8 cellular contexts compared by ENCODE assay signal in the genomic region with DNA sequence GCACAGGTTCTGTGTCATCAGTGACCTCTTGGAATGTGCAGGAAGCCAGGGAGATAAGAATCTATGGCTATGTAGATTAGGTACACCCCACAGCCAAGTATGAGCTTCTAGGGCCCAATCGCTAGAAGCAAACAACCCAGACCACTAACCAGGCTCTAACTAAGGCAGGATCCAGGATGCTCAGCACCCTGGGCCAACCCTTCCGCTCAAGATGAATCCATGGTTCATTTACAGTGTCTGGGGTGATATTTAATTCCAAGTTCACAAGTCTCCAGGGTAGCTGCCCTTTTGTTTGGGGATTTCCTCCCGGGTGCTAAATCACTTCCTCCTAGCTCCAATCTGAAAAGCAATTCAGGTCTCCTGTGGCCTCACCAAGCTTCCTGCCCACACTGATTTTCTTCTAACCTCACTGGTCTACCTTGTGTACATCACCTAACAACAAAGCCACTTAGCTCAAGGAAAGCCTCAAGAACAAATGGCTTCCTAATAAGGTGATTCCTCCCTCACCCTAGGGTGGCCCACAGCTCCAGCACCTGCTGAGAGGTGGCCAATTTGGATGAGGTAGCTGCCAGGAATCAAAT. TPM values are rescaled to one million over a fixed set of nuclear protein-coding genes. Genes with fewer than 3 reads are reported as not detected.
A peak's percentile ranks its signal among the peaks of the same experiment; 100 is the strongest.
DNase-seq lines count a peak whose midpoint lies in the region; ATAC-seq and TF ChIP-seq lines count a peak whose summit lies in the region.

No MANE protein-coding gene starts in this region.

- no peaks in the 10 kb centered on the region for H3K9me3 Mint-ChIP-seq in activated T-cell treated with anti-CD3 and anti-CD28 coated beads, Interleukin-2, amount 50 U/mL, for 4 hours

- H3K36me3 Mint-ChIP-seq in activated T-cell treated with anti-CD3 and anti-CD28 coated beads, Interleukin-2, amount 50 U/mL, for 4 hours (ENCODE audit: insufficient read depth): peaks cover 7% of the 10 kb centered on the region

- DNase-seq in heart left ventricle (no peak), Right ventricle myocardium inferior (ENCODE audit: missing footprints) (no peak), left lung (no peak), upper lobe of left lung (no peak), LoVo (ENCODE audit: low spot score) (no peak), SKM-1 treated with dmso at 0.1 percent for 144 hours (lab: John Stamatoyannopoulos, UW; ENCODE audit: unreplicated experiment) (no peak), WERI-Rb-1 (no peak)
- DNase-seq in activated T-cell treated with anti-CD3 and anti-CD28 coated beads, Interleukin-2, amount 50 U/mL, for 4 hours: no peak

- ATAC-seq in heart left ventricle: peak in 1 of 4 donors; percentile 1
- ATAC-seq in Right ventricle myocardium inferior: no peak
- no peak for ATAC-seq in activated T-cell treated with anti-CD3 and anti-CD28 coated beads, Interleukin-2, amount 50 U/mL, for 4 hours
- ATAC-seq in left lung: no peak
- ATAC-seq in upper lobe of left lung (ENCODE audit: low FRiP score in 2 of 2): no peak

- TF ChIP-seq EP300 in upper lobe of left lung (IDR thresholded peaks at IDR 0.05): no peak

- H3K27me3 Mint-ChIP-seq in activated T-cell treated with anti-CD3 and anti-CD28 coated beads, Interleukin-2, amount 50 U/mL, for 4 hours (ENCODE audit: low read depth): peaks cover 8% of the 10 kb centered on the region

- no peaks in the 10 kb centered on the region for H3K9me3 ChIP-seq in heart left ventricle
- H3K9me3 ChIP-seq in left lung: no peaks in the 10 kb centered on the region
- no peaks in the 10 kb centered on the region for H3K9me3 ChIP-seq in upper lobe of left lung
- no peaks in the 10 kb centered on the region for H3K9me3 ChIP-seq in WERI-Rb-1 (ENCODE audit: severe bottlenecking)

- no peak for TF ChIP-seq CTCF in heart left ventricle (IDR thresholded peaks at IDR 0.05)
- TF ChIP-seq CTCF in left lung (IDR thresholded peaks at IDR 0.05): no peak
- no peak for TF ChIP-seq CTCF in upper lobe of left lung (IDR thresholded peaks at IDR 0.05)
- TF ChIP-seq CTCF in WERI-Rb-1 (IDR thresholded peaks at IDR 0.05; ENCODE audit: low read depth, low read length): no peak

- H3K4me1 ChIP-seq in heart left ventricle: peaks cover 21 to 70% (median 59%) of the 10 kb centered on the region in 12 donors
- peaks cover 22 to 74% of the 10 kb centered on the region in 2 donors for H3K4me1 ChIP-seq in left lung
- peaks cover 32 to 70% (median 54%) of the 10 kb centered on the region in 4 donors for H3K4me1 ChIP-seq in upper lobe of left lung

- H3K27ac ChIP-seq in heart left ventricle (peak overlapping the region; percentile 2 to 97 (median 94)), left lung (peak overlapping the region; percentile 15 to 91), upper lobe of left lung (peak overlapping the region; percentile 44 to 95 (median 82)), WERI-Rb-1 (no peak overlapping the region)

- intact Hi-C loops in heart left ventricle (cut with DNase I): loop anchor here (5.0 to 10.0 kb wide), 9 partner anchors 38 to 198 kb away; partner anchors contain the start of genes JMJD7 (in 3 of the 10) and MAPKBP1 (in 3 of the 10)
- intact Hi-C loops in Right ventricle myocardium inferior (cut with DNase I): loop anchor here (5.0 kb wide), 2 partner anchors 143 to 198 kb away; partner anchors contain the start of genes JMJD7 and MAPKBP1
- intact Hi-C loops in left lung (cut with DNase I): no loop called here

- H3K4me3 ChIP-seq in heart left ventricle (peak overlapping the region in 8 of 12 donors; percentile 84 to 99 (median 89)), left lung (peak overlapping the region in 1 of 2 donors; percentile 87), upper lobe of left lung (peak overlapping the region in 2 of 4 donors; percentile 3 to 97), WERI-Rb-1 (ENCODE audit: low read depth, low read length) (no peak overlapping the region)

- peak overlapping the region; percentile 92 for H3K4me3 Mint-ChIP-seq in activated T-cell treated with anti-CD3 and anti-CD28 coated beads, Interleukin-2, amount 50 U/mL, for 4 hours

- 42 to 61% (median 53%) methylated on average over 3 of the region's 3 CpGs for WGBS in heart left ventricle, 4 donors
- 33 to 60% methylated on average over 1 to 3 of the region's 3 CpGs for WGBS in upper lobe of left lung, 2 donors

- H3K36me3 ChIP-seq in heart left ventricle (peaks cover 0 to 3% (median 0%) of the 10 kb centered on the region in 9 donors), left lung (no peaks in the 10 kb centered on the region), upper lobe of left lung (no peaks in the 10 kb centered on the region), WERI-Rb-1 (no peaks in the 10 kb centered on the region)

- no peak for TF ChIP-seq POLR2A in heart left ventricle (IDR thresholded peaks at IDR 0.05)
- TF ChIP-seq POLR2A in upper lobe of left lung (IDR thresholded peaks at IDR 0.05): no peak

- peaks cover 63% of the 10 kb centered on the region for H3K4me1 Mint-ChIP-seq in activated T-cell treated with anti-CD3 and anti-CD28 coated beads, Interleukin-2, amount 50 U/mL, for 4 hours (ENCODE audit: low read depth)

- H3K27me3 ChIP-seq in heart left ventricle (no peaks in the 10 kb centered on the region), left lung (no peaks in the 10 kb centered on the region), upper lobe of left lung (no peaks in the 10 kb centered on the region), WERI-Rb-1 (ENCODE audit: insufficient read depth, low read depth, severe bottlenecking) (no peaks in the 10 kb centered on the region)

RNA-seq across cellular contexts. Expression of gene EHD4, which starts 2.4 kb away (rescaled TPM):
- total RNA-seq in heart left ventricle: 10 to 100 TPM; 28.2 to 70.8 (median 43.9) TPM
- 10 to 100 TPM; 25.6 to 46.5 TPM for polyA plus RNA-seq in heart left ventricle
- 55.5 TPM for total RNA-seq in Right ventricle myocardium inferior
- 10 to 100 TPM; 25.7 to 33.8 (median 27.6) TPM for total RNA-seq in activated T-cell treated with anti-CD3 and anti-CD28 coated beads, Interleukin-2, amount 50 U/mL, for 4 hours
- total RNA-seq in left lung: 10 to 100 TPM; 23.0 to 32.6 TPM
- 10 to 100 TPM; 23.0 to 46.4 (median 31.5) TPM for total RNA-seq in upper lobe of left lung

RNA-seq across cellular contexts. Expression of gene PLA2G4E, which starts 50.9 kb away (rescaled TPM):
- total RNA-seq in heart left ventricle: 1 to 10 TPM in 1 of 9 donors, under 1 TPM in 3, not detected in 5; 0.05 to 1.1 (median 0.05) TPM
- polyA plus RNA-seq in heart left ventricle: under 1 TPM in 1 of 2 donors, not detected in 1; 0.01 TPM
- 0.05 TPM for total RNA-seq in Right ventricle myocardium inferior
- total RNA-seq in activated T-cell treated with anti-CD3 and anti-CD28 coated beads, Interleukin-2, amount 50 U/mL, for 4 hours: not detected
- 1 to 10 TPM in 1 of 2 donors, under 1 TPM in 1; 0.12 to 1.2 TPM for total RNA-seq in left lung
- 1 to 10 TPM in 2 of 6 donors, under 1 TPM in 2, not detected in 2; 0.13 to 5.2 (median 1.1) TPM for total RNA-seq in upper lobe of left lung

Comparison
In these comparisons a context has a peak if more than half of its experiments do, and no peak if none do; other contexts are left out.
1. intact Hi-C loops: an anchor here in heart left ventricle (5.0 to 10.0 kb wide) and Right ventricle myocardium inferior (5.0 kb wide); none called in left lung.